ENCODE assay signal across 10 cellular contexts in the genomic region with DNA sequence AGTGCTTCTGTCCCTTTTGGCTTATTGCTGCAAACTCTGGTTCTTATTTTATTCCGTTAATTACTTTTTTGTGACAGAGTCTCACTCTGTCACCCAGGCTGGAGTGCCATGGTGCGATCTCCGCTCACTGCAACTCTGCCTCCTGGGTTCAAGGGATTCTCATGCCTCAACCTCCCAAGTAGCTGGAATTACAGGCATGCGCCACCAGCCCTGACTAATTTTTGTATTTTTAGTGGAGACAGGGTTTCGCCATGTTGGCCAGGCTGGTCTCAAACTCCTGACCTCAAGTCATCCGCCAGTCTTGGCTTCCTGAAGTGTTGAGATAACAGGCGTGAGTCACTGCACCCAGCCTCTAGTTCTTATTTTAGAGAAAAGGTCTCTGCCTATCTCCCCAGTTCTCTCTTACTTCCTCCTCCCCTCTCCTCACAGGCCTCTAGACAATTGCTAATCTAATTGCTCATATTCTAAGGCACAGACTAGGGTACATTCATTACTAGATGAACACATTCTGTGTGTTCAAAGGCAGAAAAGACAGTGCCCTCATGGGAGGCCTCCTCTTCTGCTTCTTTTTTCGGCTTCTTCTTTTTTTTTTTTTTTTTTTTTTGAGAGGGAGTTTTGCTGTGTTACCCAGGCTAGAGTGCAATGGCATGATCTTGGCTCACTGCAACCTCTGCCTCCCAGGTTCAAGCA. TPM values are rescaled to one million over a fixed set of nuclear protein-coding genes. Genes with fewer than 3 reads are reported as not detected.
DNase-seq lines count a peak whose midpoint lies in the region; ATAC-seq and TF ChIP-seq lines count a peak whose summit lies in the region.
"Had no signal": no experiment of that assay in that cellular context is flagged by ENCODE, and none has a peak within 500 bp of the region (broad histone marks: within the 10 kb centered on the region; RNA-seq: fewer than 3 reads in every experiment).

No MANE protein-coding gene starts in this region.

- peak; percentile 77 for ATAC-seq in activated CD8-positive, alpha-beta memory T cell treated with anti-CD3 and anti-CD28 coated beads, Interleukin-2, amount 10 ng/mL, durations not matched to agents 7 days and 5 days
- ATAC-seq in thoracic aorta (ENCODE audit: insufficient number of reproducible peaks, low FRiP score, low read depth), result no peak

- H3K4me1 ChIP-seq in cardiac muscle cell (ENCODE audit: low read depth) (peaks cover 9% of the 10 kb centered on the region), thoracic aorta (ENCODE audit: control insufficient read depth in 1 of 2, low read depth in 2 of 2) (peaks cover 13 to 22% of the 10 kb centered on the region in 2 donors), mammary epithelial cell (ENCODE audit: insufficient read depth, low read length) (no peaks in the 10 kb centered on the region)

- no peaks in the 10 kb centered on the region for H4K20me1 ChIP-seq in mammary epithelial cell (ENCODE audit: insufficient read depth, low read length)

- dilution Hi-C loops in mammary epithelial cell (cut with HindIII; ENCODE audit: low sequenced_read_pairs), result no loop called here

- H3K27me3 ChIP-seq in cardiac muscle cell (no peaks in the 10 kb centered on the region), thoracic aorta (replicated peaks; ENCODE audit: insufficient read depth) (no peaks in the 10 kb centered on the region), mammary epithelial cell (ENCODE audit: insufficient read depth, low read length) (no peaks in the 10 kb centered on the region)

- H3K9me3 Mint-ChIP-seq in activated CD8-positive, alpha-beta memory T cell treated with anti-CD3 and anti-CD28 coated beads, Interleukin-2, amount 10 ng/mL, durations not matched to agents 7 days and 5 days (ENCODE audit: low read depth), result no peaks in the 10 kb centered on the region

- peaks cover 25% of the 10 kb centered on the region for H3K4me1 Mint-ChIP-seq in activated CD8-positive, alpha-beta memory T cell treated with anti-CD3 and anti-CD28 coated beads, Interleukin-2, amount 10 ng/mL, durations not matched to agents 7 days and 5 days

- H3K9ac ChIP-seq in mammary epithelial cell (ENCODE audit: insufficient read depth, low read length), result no peak overlapping the region

- no peaks in the 10 kb centered on the region for H3K27me3 Mint-ChIP-seq in activated CD8-positive, alpha-beta memory T cell treated with anti-CD3 and anti-CD28 coated beads, Interleukin-2, amount 10 ng/mL, durations not matched to agents 7 days and 5 days

- H3K9me3 ChIP-seq in cardiac muscle cell (ENCODE audit: low read depth) (no peaks in the 10 kb centered on the region), thoracic aorta (no peaks in the 10 kb centered on the region), mammary epithelial cell (replicated peaks; ENCODE audit: insufficient read depth, low read length) (no peaks in the 10 kb centered on the region)

- H3K4me2 ChIP-seq in mammary epithelial cell (ENCODE audit: insufficient read depth, low read depth, low read length), result no peak overlapping the region
- H3K4me2 ChIP-seq: PC-9 had no signal

- WGBS in mammary epithelial cell (ENCODE audit: low coverage, missing lambda C conversion rate), result 92% methylated on average over 8 of the region's 8 CpGs

- peak overlapping the region; percentile 54 for H3K27ac Mint-ChIP-seq in activated CD8-positive, alpha-beta memory T cell treated with anti-CD3 and anti-CD28 coated beads, Interleukin-2, amount 10 ng/mL, durations not matched to agents 7 days and 5 days

- no TSS peak for BruUV-seq in mammary epithelial cell (replicated peaks; lab: Mats Ljungman, UMichigan)

- intact Hi-C loops in mammary epithelial cell (cut with micrococcal nuclease), result no loop called here

- CTCF ChIA-PET in activated CD8-positive, alpha-beta memory T cell treated with anti-CD3 and anti-CD28 coated beads, Interleukin-2, amount 10 ng/mL, durations not matched to agents 7 days and 5 days (lab: Charles Lee), result interaction anchor here (1.3 kb wide), 1 partner anchor 24 kb away, joined by 4 read pairs; no protein-coding TSS in a partner anchor
- CTCF ChIA-PET in mammary epithelial cell (lab: Charles Lee; ENCODE audit: low non-redundant PET), result no interaction called here

- no peaks in the 10 kb centered on the region for H3K79me2 ChIP-seq in mammary epithelial cell (ENCODE audit: insufficient read depth, low read length)

- no peak for TF ChIP-seq CTCF in cardiac muscle cell (IDR thresholded peaks at IDR 0.05; ENCODE audit: low read depth, low read length)
- TF ChIP-seq CTCF in thoracic aorta (IDR thresholded peaks at IDR 0.05), result no peak
- no peak for TF ChIP-seq CTCF in mammary epithelial cell (conservative IDR thresholded peaks at IDR 0.05 in 1 of 2, IDR thresholded peaks at IDR 0.05 in 1 of 2; ENCODE audit: extremely low read depth in 1 of 2, insufficient read depth in 1 of 2, low read depth in 1 of 2, low read length in 2 of 2)

- H3K27ac ChIP-seq in cardiac muscle cell (peak overlapping the region; percentile 39), thoracic aorta (peak overlapping the region in 1 of 2 donors; percentile 57), mammary epithelial cell (ENCODE audit: insufficient read depth, low read depth, low read length) (no peak overlapping the region)
- H3K27ac ChIP-seq: PC-9 had no signal

- peak; percentile 57 for DNase-seq in activated CD8-positive, alpha-beta memory T cell treated with anti-CD3 and anti-CD28 coated beads, Interleukin-2, amount 10 ng/mL, durations not matched to agents 7 days and 5 days
- DNase-seq in activated CD8-positive, alpha-beta memory T cell treated with anti-CD3 and anti-CD28 coated beads, Interleukin-2, amount 50 U/mL, for 4 hours, result no peak
- DNase-seq in UCSD-AML1 (lab: John Stamatoyannopoulos, UW; ENCODE audit: unreplicated experiment), result peak; percentile 51
- DNase-seq in cardiac muscle cell (ENCODE audit: low read depth in 1 of 2, low spot score in 1 of 2), result peak in 1 of 2 donors; percentile 94
- DNase-seq in thoracic aorta (ENCODE audit: low spot score), result peak; percentile 33
- DNase-seq in mammary epithelial cell, result no peak
- DNase-seq in ecto neural progenitor cell (ENCODE audit: low spot score), result no peak
- no peak for DNase-seq in amniotic stem cell (lab: John Stamatoyannopoulos, UW)
- DNase-seq: H7 had no signal

- peaks cover 69% of the 10 kb centered on the region for H3K36me3 Mint-ChIP-seq in activated CD8-positive, alpha-beta memory T cell treated with anti-CD3 and anti-CD28 coated beads, Interleukin-2, amount 10 ng/mL, durations not matched to agents 7 days and 5 days

- no peak overlapping the region for H2AFZ ChIP-seq in mammary epithelial cell (ENCODE audit: low read depth, low read length)
- H2AFZ ChIP-seq: PC-9 had no signal

- peaks cover 13% of the 10 kb centered on the region for H3K36me3 ChIP-seq in cardiac muscle cell
- peaks cover 58% of the 10 kb centered on the region for H3K36me3 ChIP-seq in thoracic aorta
- H3K36me3 ChIP-seq in mammary epithelial cell (ENCODE audit: insufficient read depth, low read length), result peaks cover 25% of the 10 kb centered on the region

- in situ Hi-C loops in mammary epithelial cell (cut with MboI; ENCODE audit: low sequenced_read_pairs in 2 of 2), result no loop called here

- H3K4me3 Mint-ChIP-seq in activated CD8-positive, alpha-beta memory T cell treated with anti-CD3 and anti-CD28 coated beads, Interleukin-2, amount 10 ng/mL, durations not matched to agents 7 days and 5 days, result no peak overlapping the region

- H3K4me3 ChIP-seq in cardiac muscle cell, result no peak overlapping the region
- H3K4me3 ChIP-seq in thoracic aorta, result no peak overlapping the region
- H3K4me3 ChIP-seq in mammary epithelial cell (replicated peaks in 1 of 3; ENCODE audit: insufficient read depth in 1 of 3, low read depth in 2 of 3, low read length in 3 of 3), result no peak overlapping the region
- H3K4me3 ChIP-seq: PC-9 had no signal

RNA-seq across cellular contexts. Expression of a gene that starts 27.0 kb away (rescaled TPM):
- total RNA-seq in activated CD8-positive, alpha-beta memory T cell treated with anti-CD3 and anti-CD28 coated beads, Interleukin-2, amount 10 ng/mL, durations not matched to agents 7 days and 5 days, result 10 to 100 TPM; 23.9 to 25.6 TPM
- total RNA-seq in cardiac muscle cell, result 40.1 and 42.1 TPM in 2 replicates
- 57.5 and 66.2 TPM in 2 replicates for polyA plus RNA-seq in cardiac muscle cell
- total RNA-seq in thoracic aorta, result 10 to 100 TPM; 24.6 to 25.3 TPM
- 10 to 100 TPM; 22.3 to 33.2 TPM for total RNA-seq in mammary epithelial cell
- polyA plus RNA-seq in mammary epithelial cell, result 19.8 TPM
- polyA minus RNA-seq in mammary epithelial cell, result 13.4 TPM

RNA-seq across cellular contexts. Expression of a gene that starts 27.6 kb away (rescaled TPM):
- 10 to 100 TPM; 56.9 to 70.9 TPM for total RNA-seq in activated CD8-positive, alpha-beta memory T cell treated with anti-CD3 and anti-CD28 coated beads, Interleukin-2, amount 10 ng/mL, durations not matched to agents 7 days and 5 days
- total RNA-seq in cardiac muscle cell, result 113 and 120 TPM in 2 replicates
- 123 and 131 TPM in 2 replicates for polyA plus RNA-seq in cardiac muscle cell
- total RNA-seq in thoracic aorta, result 10 to 100 TPM; 65.8 to 73.6 TPM
- 10 to 100 TPM; 63.8 to 89.0 TPM for total RNA-seq in mammary epithelial cell
- polyA plus RNA-seq in mammary epithelial cell, result 65.5 TPM
- 80.5 TPM for polyA minus RNA-seq in mammary epithelial cell

RNA-seq across cellular contexts. Expression of a gene that starts 51.7 kb away (rescaled TPM):
- total RNA-seq in activated CD8-positive, alpha-beta memory T cell treated with anti-CD3 and anti-CD28 coated beads, Interleukin-2, amount 10 ng/mL, durations not matched to agents 7 days and 5 days, result 1 to 10 TPM; 1.5 to 2.4 TPM
- total RNA-seq in cardiac muscle cell, result 8.2 and 11.6 TPM in 2 replicates
- polyA plus RNA-seq in cardiac muscle cell, result 12.5 and 13.7 TPM in 2 replicates
- 10 to 100 TPM; 66.9 to 74.7 TPM for total RNA-seq in thoracic aorta
- 10 to 100 TPM; 19.2 to 44.8 TPM for total RNA-seq in mammary epithelial cell
- polyA plus RNA-seq in mammary epithelial cell, result 68.8 TPM
- polyA minus RNA-seq in mammary epithelial cell, result 22.0 TPM

Comparison
In these comparisons a context has a peak if more than half of its experiments do, and no peak if none do; other contexts are left out.
1. DNase-seq: peak in activated CD8-positive, alpha-beta memory T cell treated with anti-CD3 and anti-CD28 coated beads, Interleukin-2, amount 10 ng/mL, durations not matched to agents 7 days and 5 days (single experiment), UCSD-AML1 (single experiment) and thoracic aorta (single experiment); none in activated CD8-positive, alpha-beta memory T cell treated with anti-CD3 and anti-CD28 coated beads, Interleukin-2, amount 50 U/mL, for 4 hours (single experiment), mammary epithelial cell (single experiment), ecto neural progenitor cell (single experiment) and amniotic stem cell (single experiment).